ENCODE assay signal across 1 cellular context in the genomic region with DNA sequence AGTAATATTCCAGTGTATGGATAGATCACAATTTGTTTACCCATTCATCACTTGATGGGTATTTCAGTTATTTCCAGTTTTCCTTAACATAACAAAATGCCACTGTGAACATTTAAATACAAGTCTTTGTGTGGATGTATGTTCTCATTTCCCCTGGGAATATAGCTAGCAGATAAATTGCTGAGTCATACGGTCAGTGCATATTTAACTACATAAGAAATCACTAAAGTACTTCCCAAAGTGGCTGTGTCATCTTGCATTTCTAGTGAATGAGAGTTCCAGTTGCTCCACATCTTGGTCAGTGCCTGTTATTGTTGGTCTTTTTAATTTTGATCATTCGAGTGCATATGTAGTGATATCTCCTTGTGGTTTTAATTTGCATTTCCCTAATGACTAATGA.
A peak's percentile ranks its signal among the peaks of the same experiment; 100 is the strongest.
TF ChIP-seq lines count a peak whose summit lies in the region.

No MANE protein-coding gene starts in this region.

TF ChIP-seq in K562, 482 proteins besides CTCF, POLR2A, EP300 and RAD21:
- TF ChIP-seq, protein P1, sequence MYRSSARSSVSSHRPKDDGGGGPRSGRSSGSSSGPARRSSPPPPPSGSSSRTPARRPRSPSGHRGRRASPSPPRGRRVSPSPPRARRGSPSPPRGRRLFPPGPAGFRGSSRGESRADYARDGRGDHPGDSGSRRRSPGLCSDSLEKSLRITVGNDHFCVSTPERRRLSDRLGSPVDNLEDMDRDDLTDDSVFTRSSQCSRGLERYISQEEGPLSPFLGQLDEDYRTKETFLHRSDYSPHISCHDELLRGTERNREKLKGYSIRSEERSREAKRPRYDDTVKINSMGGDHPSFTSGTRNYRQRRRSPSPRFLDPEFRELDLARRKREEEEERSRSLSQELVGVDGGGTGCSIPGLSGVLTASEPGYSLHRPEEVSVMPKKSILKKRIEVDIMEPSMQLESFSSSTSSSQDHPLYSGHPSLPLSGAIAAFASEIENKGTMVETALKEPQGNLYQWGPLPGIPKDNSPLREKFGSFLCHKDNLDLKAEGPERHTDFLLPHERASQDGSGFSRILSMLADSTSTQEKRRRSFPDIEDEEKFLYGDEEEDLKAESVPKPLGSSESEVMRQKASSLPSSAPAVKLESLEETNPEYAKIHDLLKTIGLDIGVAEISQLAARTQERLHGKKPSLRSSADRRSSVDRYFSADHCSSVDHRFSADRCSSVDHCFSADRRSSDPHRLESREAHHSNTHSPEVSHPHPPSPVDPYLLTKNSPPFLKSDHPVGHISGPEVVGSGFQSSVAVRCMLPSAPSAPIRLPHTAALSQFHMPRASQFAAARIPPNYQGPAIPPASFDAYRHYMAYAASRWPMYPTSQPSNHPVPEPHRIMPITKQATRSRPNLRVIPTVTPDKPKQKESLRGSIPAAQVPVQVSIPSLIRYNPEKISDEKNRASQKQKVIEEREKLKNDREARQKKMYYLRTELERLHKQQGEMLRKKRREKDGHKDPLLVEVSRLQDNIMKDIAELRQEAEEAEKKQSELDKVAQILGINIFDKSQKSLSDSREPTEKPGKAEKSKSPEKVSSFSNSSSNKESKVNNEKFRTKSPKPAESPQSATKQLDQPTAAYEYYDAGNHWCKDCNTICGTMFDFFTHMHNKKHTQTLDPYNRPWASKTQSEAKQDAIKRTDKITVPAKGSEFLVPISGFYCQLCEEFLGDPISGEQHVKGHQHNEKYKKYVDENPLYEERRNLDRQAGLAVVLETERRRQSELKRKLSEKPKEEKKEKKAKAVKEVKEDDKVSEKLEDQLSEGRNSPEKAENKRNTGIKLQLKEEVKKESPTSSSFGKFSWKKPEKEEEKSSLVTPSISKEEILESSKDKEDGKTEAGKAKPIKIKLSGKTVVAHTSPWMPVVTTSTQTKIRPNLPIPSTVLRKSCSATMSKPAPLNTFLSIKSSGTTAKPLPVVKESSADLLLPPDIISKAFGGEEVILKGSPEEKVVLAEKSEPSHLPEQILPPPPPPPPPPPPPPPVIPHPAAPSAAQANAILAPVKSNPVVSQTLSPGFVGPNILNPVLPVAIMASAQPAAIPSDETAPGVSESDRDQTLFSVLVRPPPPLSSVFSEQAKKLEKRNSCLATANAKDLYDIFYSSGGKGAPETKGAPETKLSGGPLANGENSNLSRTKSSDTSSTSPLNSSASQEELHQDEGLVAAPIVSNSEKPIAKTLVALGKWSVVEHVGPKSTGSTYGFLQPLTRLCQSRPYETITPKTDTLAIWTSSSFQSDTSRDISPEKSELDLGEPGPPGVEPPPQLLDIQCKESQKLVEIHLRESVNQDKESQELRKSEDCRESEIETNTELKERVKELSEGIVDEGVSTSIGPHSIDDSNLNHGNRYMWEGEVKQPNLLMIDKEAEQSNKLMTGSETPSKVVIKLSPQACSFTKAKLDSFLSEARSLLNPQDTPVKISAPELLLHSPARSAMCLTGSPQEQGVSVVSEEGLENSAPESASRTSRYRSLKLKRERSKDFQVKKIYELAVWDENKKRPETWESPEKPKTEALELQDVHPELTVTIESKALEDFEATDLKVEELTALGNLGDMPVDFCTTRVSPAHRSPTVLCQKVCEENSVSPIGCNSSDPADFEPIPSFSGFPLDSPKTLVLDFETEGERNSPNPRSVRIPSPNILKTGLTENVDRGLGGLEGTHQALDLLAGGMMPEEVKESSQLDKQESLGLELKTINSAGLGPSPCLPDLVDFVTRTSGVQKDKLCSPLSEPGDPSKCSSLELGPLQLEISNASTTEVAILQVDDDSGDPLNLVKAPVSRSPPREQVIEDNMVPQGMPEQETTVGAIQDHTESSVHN (IDR thresholded peaks at IDR 0.05; ENCODE audit: borderline replicate concordance in 1 of 2, low read depth in 1 of 2) = no peak
- TF ChIP-seq MAFF (IDR thresholded peaks at IDR 0.05; ENCODE audit: low read length) (peak; percentile 81), KLF1 (tag; IDR thresholded peaks at IDR 0.05) (no peak), SP2 (IDR thresholded peaks at IDR 0.05; ENCODE audit: extremely low read depth, low read depth, low read length, poor library complexity, severe bottlenecking) (no peak), PRPF4 (IDR thresholded peaks at IDR 0.05; ENCODE audit: insufficient read depth, low read depth, low read length, poor library complexity, severe bottlenecking) (no peak), NFE2L1 (tag; IDR thresholded peaks at IDR 0.05; ENCODE audit: borderline replicate concordance, low read depth) (peak; percentile 81), NFE2 (IDR thresholded peaks at IDR 0.05; ENCODE audit: low read depth) (peak; percentile 81), NFXL1 (CRISPR knock-in tag; IDR thresholded peaks at IDR 0.05) (no peak), ZNF316 (IDR thresholded peaks at IDR 0.05) (peak; percentile 89), BACH1 (tag; IDR thresholded peaks at IDR 0.05) (peak; percentile 50; the same call in 1 of the 2 replicates), C11orf30 (IDR thresholded peaks at IDR 0.05; ENCODE audit: low read depth) (peak; percentile 84), PPARD (CRISPR knock-in tag; IDR thresholded peaks at IDR 0.05) (no peak), MYC (IDR thresholded peaks at IDR 0.05; ENCODE audit: low read depth, low read length) (no peak), MYC (CRISPR knock-in tag; IDR thresholded peaks at IDR 0.05; ENCODE audit: borderline replicate concordance, low read depth) (no peak), CBFA2T3 (IDR thresholded peaks at IDR 0.05) (no peak), TBP (optimal IDR thresholded peaks at IDR 0.05; ENCODE audit: low read depth, low read length) (no peak), MAFG (tag; conservative IDR thresholded peaks at IDR 0.05) (peak; percentile 92), ZNF253 (CRISPR knock-in tag; conservative IDR thresholded peaks at IDR 0.05) (no peak), ZNF431 (CRISPR knock-in tag; IDR thresholded peaks at IDR 0.05) (no peak), MAFK (IDR thresholded peaks at IDR 0.05; ENCODE audit: low read length) (peak; percentile 80)
